Comparison of ENCODE assay signal across 9 cellular contexts in genomic region chr15:33242669-33243191, GRCh38. TPM values are rescaled to one million over a fixed set of nuclear protein-coding genes. Genes with fewer than 3 reads are reported as not detected.
A peak's percentile ranks its signal among the peaks of the same experiment; 100 is the strongest.
DNase-seq lines count a peak whose midpoint lies in the region; ATAC-seq and TF ChIP-seq lines count a peak whose summit lies in the region.
"Had no signal": no experiment of that assay in that cellular context is flagged by ENCODE, and none has a peak within 500 bp of the region (broad histone marks: within the 10 kb centered on the region; RNA-seq: fewer than 3 reads in every experiment).

No MANE protein-coding gene starts in this region.

- H3K18ac ChIP-seq in mesendoderm (ENCODE audit: low read length), result peak overlapping the region; percentile 9

- H3K4me1 Mint-ChIP-seq in brain, result peaks cover 17% of the 10 kb centered on the region
- no peaks in the 10 kb centered on the region for H3K4me1 Mint-ChIP-seq in activated naive CD4-positive, alpha-beta T cell treated with anti-CD3 and anti-CD28 coated beads, Interleukin-2, amount 10 ng/mL, durations not matched to agents 7 days and 5 days

- 83% methylated on average over 5 of the region's 5 CpGs for WGBS in HUES64
- no CpG with 5 or more reads among the region's 5 CpGs for WGBS in mesendoderm (ENCODE audit: extremely low coverage, insufficient coverage, low lambda C conversion rate)

- no peak overlapping the region for H3K23ac ChIP-seq in mesendoderm (ENCODE audit: low read length)

- no peaks in the 10 kb centered on the region for H3K79me1 ChIP-seq in mesendoderm (ENCODE audit: low read length)

- H2BK5ac ChIP-seq in mesendoderm (ENCODE audit: low read length), result no peak overlapping the region

- H3K4me1 ChIP-seq in DOHH2 (ENCODE audit: control insufficient read depth, low read length) (no peaks in the 10 kb centered on the region), HUES64 (ENCODE audit: insufficient read depth, low read length) (peaks cover 19% of the 10 kb centered on the region), mesendoderm (ENCODE audit: control insufficient read depth, low read depth, low read length) (peaks cover 5% of the 10 kb centered on the region)

- CTCF ChIA-PET in activated naive CD4-positive, alpha-beta T cell treated with anti-CD3 and anti-CD28 coated beads, Interleukin-2, amount 10 ng/mL, durations not matched to agents 7 days and 5 days (lab: Charles Lee), result no interaction called here

- H3K9ac ChIP-seq in HUES64 (ENCODE audit: low read depth, low read length) (no peak overlapping the region), mesendoderm (ENCODE audit: low read length) (no peak overlapping the region)

- no peak overlapping the region for H4K5ac ChIP-seq in mesendoderm (ENCODE audit: low read length)

- no peaks in the 10 kb centered on the region for H3K36me3 ChIP-seq in DOHH2 (ENCODE audit: control insufficient read depth, low read length)
- no peaks in the 10 kb centered on the region for H3K36me3 ChIP-seq in HUES64 (ENCODE audit: insufficient read depth, low read length)
- no peaks in the 10 kb centered on the region for H3K36me3 ChIP-seq in mesendoderm (ENCODE audit: control insufficient read depth, insufficient read depth, low read length)

- H3K4me3 Mint-ChIP-seq in brain, result no peak overlapping the region
- H3K4me3 Mint-ChIP-seq in activated naive CD4-positive, alpha-beta T cell treated with anti-CD3 and anti-CD28 coated beads, Interleukin-2, amount 10 ng/mL, durations not matched to agents 7 days and 5 days, result no peak overlapping the region

- H3K4ac ChIP-seq in mesendoderm (ENCODE audit: low read depth, low read length), result no peak overlapping the region

- no peaks in the 10 kb centered on the region for H3K9me3 Mint-ChIP-seq in brain
- H3K9me3 Mint-ChIP-seq in activated naive CD4-positive, alpha-beta T cell treated with anti-CD3 and anti-CD28 coated beads, Interleukin-2, amount 10 ng/mL, durations not matched to agents 7 days and 5 days, result no peaks in the 10 kb centered on the region

- H3K27me3 Mint-ChIP-seq in brain, result peaks cover 11% of the 10 kb centered on the region
- peaks cover 11% of the 10 kb centered on the region for H3K27me3 Mint-ChIP-seq in activated naive CD4-positive, alpha-beta T cell treated with anti-CD3 and anti-CD28 coated beads, Interleukin-2, amount 10 ng/mL, durations not matched to agents 7 days and 5 days

- H3K9me3 ChIP-seq in DOHH2 (ENCODE audit: control insufficient read depth, insufficient read depth, low read length), result no peaks in the 10 kb centered on the region
- H3K9me3 ChIP-seq in HUES64 (ENCODE audit: insufficient read depth, low read depth, low read length), result no peaks in the 10 kb centered on the region

- no peak overlapping the region for H2BK15ac ChIP-seq in mesendoderm (replicated peaks; ENCODE audit: low read depth)

- H3K4me2 ChIP-seq in DOHH2 (ENCODE audit: low read length), result no peak overlapping the region
- no peak overlapping the region for H3K4me2 ChIP-seq in mesendoderm (ENCODE audit: low read length)

- no peak overlapping the region for H4K8ac ChIP-seq in mesendoderm (ENCODE audit: low read depth, low read length)

- H4K20me1 ChIP-seq in DOHH2 (ENCODE audit: control insufficient read depth, insufficient read depth, low read depth, low read length), result no peaks in the 10 kb centered on the region

- peak overlapping the region in 1 of 5 experiments; percentile 79 for H3K27ac Mint-ChIP-seq in brain
- H3K27ac Mint-ChIP-seq in activated naive CD4-positive, alpha-beta T cell treated with anti-CD3 and anti-CD28 coated beads, Interleukin-2, amount 10 ng/mL, durations not matched to agents 7 days and 5 days, result no peak overlapping the region

- no peak overlapping the region for H2BK120ac ChIP-seq in mesendoderm (ENCODE audit: low read depth, low read length)

- H3K27ac ChIP-seq in DOHH2 (ENCODE audit: low read depth, low read length), result no peak overlapping the region
- H3K27ac ChIP-seq in HUES64 (ENCODE audit: low read depth, low read length), result peak overlapping the region; percentile 46; the same call in 1 of the 2 replicates
- H3K27ac ChIP-seq in mesendoderm (ENCODE audit: low read depth, low read length), result peak overlapping the region; percentile 0

- no peaks in the 10 kb centered on the region for H3K79me2 ChIP-seq in DOHH2 (ENCODE audit: control insufficient read depth, low read length)
- no peaks in the 10 kb centered on the region for H3K79me2 ChIP-seq in mesendoderm (ENCODE audit: control insufficient read depth, insufficient read depth, low read length)

- H3F3A ChIP-seq in DOHH2 (ENCODE audit: control insufficient read depth, insufficient read depth), result no peaks in the 10 kb centered on the region

- ATAC-seq in HG03460 (IDR thresholded peaks at IDR 0.05; ENCODE audit: unreplicated experiment), result no peak

- H3K4me3 ChIP-seq in DOHH2 (ENCODE audit: low read length) (no peak overlapping the region), HUES64 (ENCODE audit: low read length) (no peak overlapping the region), mesendoderm (ENCODE audit: low read length) (no peak overlapping the region)

- H3K9me2 ChIP-seq in DOHH2 (replicated peaks; ENCODE audit: control insufficient read depth, low read length), result no peaks in the 10 kb centered on the region

- 0 out of 2 replicates have a peak, but pooled peaks cover 4% of the 10 kb centered on the region for H3K27me3 ChIP-seq in DOHH2 (ENCODE audit: control insufficient read depth, low read length)
- H3K27me3 ChIP-seq in HUES64 (ENCODE audit: insufficient read depth, low read length), result no peaks in the 10 kb centered on the region
- H3K27me3 ChIP-seq in mesendoderm (ENCODE audit: insufficient read depth, low read length, poor library complexity), result no peaks in the 10 kb centered on the region

- no peaks in the 10 kb centered on the region for H3K36me3 Mint-ChIP-seq in brain
- no peaks in the 10 kb centered on the region for H3K36me3 Mint-ChIP-seq in activated naive CD4-positive, alpha-beta T cell treated with anti-CD3 and anti-CD28 coated beads, Interleukin-2, amount 10 ng/mL, durations not matched to agents 7 days and 5 days

- H3K56ac ChIP-seq in mesendoderm (ENCODE audit: low read length), result no peak overlapping the region

- no peak overlapping the region for H2AK5ac ChIP-seq in mesendoderm (ENCODE audit: low read length)

- TF ChIP-seq CTCF in DOHH2 (IDR thresholded peaks at IDR 0.05; ENCODE audit: low read depth, low read length, poor library complexity, severe bottlenecking), result peak; percentile 62
- peak; percentile 20 to 65 for TF ChIP-seq CTCF in brain (conservative IDR thresholded peaks at IDR 0.05)

- DNase-seq in mesendoderm (peak; percentile 90), HuH-7 (ENCODE audit: low spot score) (no peak)
- no peak for DNase-seq in activated CD8-positive, alpha-beta memory T cell treated with anti-CD3 and anti-CD28 coated beads, Interleukin-2, amount 50 U/mL, for 48 hours
- no peak for DNase-seq in activated naive CD4-positive, alpha-beta T cell treated with anti-CD3 and anti-CD28 coated beads, Interleukin-2, amount 10 ng/mL, durations not matched to agents 7 days and 5 days
- DNase-seq: activated CD4-positive, CD25-positive, alpha-beta regulatory T cell had no signal

RNA-seq across cellular contexts. Expression of gene FMN1, which starts 48.2 kb away (rescaled TPM):
- polyA plus RNA-seq in HUES64 (2013, experiment 1 of 2), result 0.90 TPM
- polyA plus RNA-seq in HUES64 (2013, experiment 2 of 2), result 0.89 TPM
- 0.27 TPM for polyA plus RNA-seq in brain (ENCODE audit: insufficient read depth, low read depth, low replicate concordance)
- 1.7 TPM for polyA plus RNA-seq in mesendoderm (2013, experiment 1 of 2)
- polyA plus RNA-seq in mesendoderm (2013, experiment 2 of 2), result 1.3 TPM
